Comparison of ENCODE assay signal across 1 cellular context in the genomic region with DNA sequence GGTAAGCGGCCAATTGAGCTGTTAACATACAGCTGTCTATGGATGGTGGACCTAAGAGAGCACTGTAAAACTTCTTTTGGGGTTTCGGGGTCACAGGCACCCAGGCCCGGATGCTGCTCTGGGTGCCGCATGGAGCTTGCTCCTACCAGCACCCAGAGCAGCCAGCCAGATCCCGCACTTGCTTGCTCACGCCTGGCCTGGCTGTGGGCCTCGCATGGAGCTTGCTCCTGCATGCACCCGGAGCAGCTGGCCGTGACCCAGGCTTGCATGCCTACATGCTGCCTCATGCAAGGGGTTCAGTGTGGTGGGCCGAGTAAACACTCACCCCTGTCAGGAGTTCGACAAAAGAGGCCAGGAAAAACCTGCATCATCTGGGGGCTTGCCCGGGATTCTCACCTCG.
TF ChIP-seq lines count a peak whose summit lies in the region.

No MANE protein-coding gene starts in this region.

TF ChIP-seq in H1, 55 proteins besides CTCF, POLR2A, EP300 and RAD21:
- no peak for TF ChIP-seq KDM1A (IDR thresholded peaks at IDR 0.05; ENCODE audit: borderline replicate concordance, low read length)
- no peak for TF ChIP-seq RNF2 (IDR thresholded peaks at IDR 0.05; ENCODE audit: borderline replicate concordance, low read depth, low read length, missing control alignments, poor library complexity, severe bottlenecking)
- no peak for TF ChIP-seq JUN (IDR thresholded peaks at IDR 0.05; ENCODE audit: low read depth, low read length)
- no peak for TF ChIP-seq SIRT6 (IDR thresholded peaks at IDR 0.05; ENCODE audit: low read length)
- TF ChIP-seq BACH1 (IDR thresholded peaks at IDR 0.05; ENCODE audit: low read length): no peak
- TF ChIP-seq JUND (IDR thresholded peaks at IDR 0.05; ENCODE audit: low read length): no peak
- TF ChIP-seq SAP30 (IDR thresholded peaks at IDR 0.05; ENCODE audit: insufficient read depth, insufficient replicate concordance, low read length): no peak
- TF ChIP-seq ASH2L (IDR thresholded peaks at IDR 0.05; ENCODE audit: low read length): no peak
TF ChIP-seq in H1: peak in this region for 0.
